Comparison of ENCODE assay signal across 9 cellular contexts in the genomic region with DNA sequence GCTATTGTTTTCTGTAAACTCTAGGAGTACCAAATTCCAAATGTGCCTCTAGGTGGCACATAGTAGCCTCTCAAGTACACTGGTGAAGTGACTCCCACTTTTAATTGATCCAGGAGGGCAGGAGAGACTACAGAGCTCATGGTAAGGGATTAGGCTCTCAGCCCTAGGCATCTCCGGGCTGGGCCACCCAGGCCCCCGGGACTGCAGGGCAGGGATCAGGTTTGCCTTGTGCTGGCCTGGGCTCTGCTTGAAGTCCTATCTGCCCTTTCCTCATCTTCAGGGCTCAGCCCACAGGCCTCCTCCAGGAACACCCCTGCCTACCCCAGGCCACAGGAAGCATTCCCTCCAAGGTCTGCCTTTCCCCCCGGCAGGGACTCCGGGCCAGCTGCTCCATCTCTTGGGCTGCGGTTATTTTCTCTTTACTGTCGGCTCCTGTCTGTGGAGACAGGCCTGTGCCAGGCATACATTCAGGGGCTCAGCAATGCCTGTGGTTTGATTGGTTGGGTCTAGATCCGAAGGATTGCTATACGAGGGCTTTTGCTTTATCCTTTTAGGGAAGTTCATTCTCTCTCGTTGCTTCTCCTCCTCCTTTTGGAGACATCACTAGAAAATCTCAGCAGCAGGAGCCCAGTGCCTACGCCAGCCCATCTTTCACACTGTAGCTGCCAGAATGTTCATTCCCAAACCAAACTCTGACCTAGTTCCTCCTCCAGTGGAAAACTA. TPM values are rescaled to one million over a fixed set of nuclear protein-coding genes. Genes with fewer than 3 reads are reported as not detected.
A peak's percentile ranks its signal among the peaks of the same experiment; 100 is the strongest.
DNase-seq lines count a peak whose midpoint lies in the region; ATAC-seq and TF ChIP-seq lines count a peak whose summit lies in the region.
"Had no signal": no experiment of that assay in that cellular context is flagged by ENCODE, and none has a peak within 500 bp of the region (broad histone marks: within the 10 kb centered on the region; RNA-seq: fewer than 3 reads in every experiment).

No MANE protein-coding gene starts in this region.

- POLR2A ChIA-PET in PC-9 (lab: Charles Lee; ENCODE audit: unreplicated experiment) = interaction anchor here (0.5 kb wide), 1 partner anchor 327 kb away, joined by 5 read pairs; no protein-coding TSS in a partner anchor

- TF ChIP-seq CTCF in PC-9 (conservative IDR thresholded peaks at IDR 0.05) (peak; percentile 36), glutamatergic neuron (IDR thresholded peaks at IDR 0.05; ENCODE audit: partially characterized antibody, unreplicated experiment) (no peak)

- no peak overlapping the region for H3K27ac ChIP-seq in PC-9

- CTCF ChIA-PET in PC-9 (lab: Charles Lee) = interaction anchor here (0.6 kb wide), 1 partner anchor 926 kb away, joined by 3 read pairs; no protein-coding TSS in a partner anchor

- H3F3A ChIP-seq in PC-9 (ENCODE audit: insufficient read depth, low read depth) = peaks cover 8% of the 10 kb centered on the region; the same call in 1 of the 2 replicates

- intact Hi-C loops in PC-9 (cut with micrococcal nuclease; ENCODE audit: unreplicated experiment) (loop anchor here (5.0 to 10.0 kb wide), 2 partner anchors 262 to 485 kb away; a partner anchor contains a TSS), posterior cingulate gyrus (cut with DNase I) (loop anchor here (1.0 to 5.0 kb wide), 2 partner anchors 78 to 479 kb away; no protein-coding TSS in a partner anchor)

- H2AFZ ChIP-seq in PC-9 = no peak overlapping the region

- H3K36me3 Mint-ChIP-seq in glutamatergic neuron (ENCODE audit: unreplicated experiment) = no peaks in the 10 kb centered on the region

- H3K9me3 Mint-ChIP-seq in glutamatergic neuron (ENCODE audit: unreplicated experiment) = peaks cover 2% of the 10 kb centered on the region
- H3K9me3 Mint-ChIP-seq: T-helper 1 cell treated with Interleukin-12 subunit alpha and Interleukin-12 subunit beta and Interleukin-4 antibody, amounts not matched to agents 30 μg/mL and 1 μg/mL, for 36 hours had no signal

- H3K4me1 ChIP-seq in PC-9 (replicated peaks; ENCODE audit: insufficient read depth) = peaks cover 35% of the 10 kb centered on the region

- no peaks in the 10 kb centered on the region for H3K27me3 ChIP-seq in PC-9 (ENCODE audit: insufficient read depth, low read depth)

- no peak overlapping the region for H3K27ac Mint-ChIP-seq in glutamatergic neuron (ENCODE audit: unreplicated experiment)
- H3K27ac Mint-ChIP-seq: T-helper 1 cell treated with Interleukin-12 subunit alpha and Interleukin-12 subunit beta and Interleukin-4 antibody, amounts not matched to agents 30 μg/mL and 1 μg/mL, for 36 hours had no signal

- DNase-seq in G401 (ENCODE audit: low spot score) (peak; percentile 96), PC-9 (peak in 1 of 2 experiments; percentile 36), fibroblast of peridontal ligament (ENCODE audit: extremely low read depth) (peak; percentile 65), posterior cingulate gyrus (peak in 8 of 10 donors; percentile 31 to 90 (median 52)), glutamatergic neuron (no peak), activated gamma-delta T cell treated with Interleukin-2 at 50 U/mL for 16 hours (no peak)

- no peaks in the 10 kb centered on the region for H4K20me1 ChIP-seq in PC-9 (ENCODE audit: insufficient read depth)

- BruUV-seq in PC-9 (replicated peaks; lab: Mats Ljungman, UMichigan) = no TSS peak

- no peaks in the 10 kb centered on the region for H3K79me2 ChIP-seq in PC-9 (ENCODE audit: low read depth)

- no peak for ATAC-seq in HG02852 (IDR thresholded peaks at IDR 0.05; ENCODE audit: unreplicated experiment)
- ATAC-seq in GM21723 (IDR thresholded peaks at IDR 0.05; ENCODE audit: unreplicated experiment) = no peak

- H3K9me2 ChIP-seq in PC-9 (ENCODE audit: insufficient read depth) = no peaks in the 10 kb centered on the region

- H3K27me3 Mint-ChIP-seq in glutamatergic neuron (ENCODE audit: unreplicated experiment) = peaks cover 2% of the 10 kb centered on the region

- no peaks in the 10 kb centered on the region; the same call in 1 of the 2 replicates for H3K9me3 ChIP-seq in PC-9 (ENCODE audit: insufficient read depth, low read depth)

- no peaks in the 10 kb centered on the region for H3K36me3 ChIP-seq in PC-9 (ENCODE audit: low read depth)

- peaks cover 24% of the 10 kb centered on the region for H3K4me1 Mint-ChIP-seq in glutamatergic neuron (ENCODE audit: low read depth, unreplicated experiment)

- no peak overlapping the region for H3K4me2 ChIP-seq in PC-9

- in situ Hi-C loops in G401 (cut with HindIII; ENCODE audit: low sequenced_read_pairs) = no loop called here

- no peak overlapping the region for H3K4me3 Mint-ChIP-seq in glutamatergic neuron (ENCODE audit: unreplicated experiment)
- H3K4me3 Mint-ChIP-seq: T-helper 1 cell treated with Interleukin-12 subunit alpha and Interleukin-12 subunit beta and Interleukin-4 antibody, amounts not matched to agents 30 μg/mL and 1 μg/mL, for 36 hours had no signal

- H3K4me3 ChIP-seq in PC-9 = no peak overlapping the region

RNA-seq across cellular contexts. Expression of a gene that starts 32.8 kb away (rescaled TPM):
- 6.6 and 9.9 TPM in 2 replicates for total RNA-seq in G401 (2014; rRNA removed; shearing (Covaris generic))
- total RNA-seq in PC-9 (2021) (31.5 and 41.2 TPM in 2 replicates), glutamatergic neuron (ENCODE audit: unreplicated experiment) (15.0 TPM)

Comparison
In these comparisons a context has a peak if more than half of its experiments do, and no peak if none do; other contexts are left out.
1. DNase-seq: peak in G401 (single experiment), fibroblast of peridontal ligament (single experiment) and posterior cingulate gyrus (8 of 10); none in glutamatergic neuron (single experiment) and activated gamma-delta T cell treated with Interleukin-2 at 50 U/mL for 16 hours (single experiment).